13 cellular contexts compared by ENCODE assay signal in the genomic region with DNA sequence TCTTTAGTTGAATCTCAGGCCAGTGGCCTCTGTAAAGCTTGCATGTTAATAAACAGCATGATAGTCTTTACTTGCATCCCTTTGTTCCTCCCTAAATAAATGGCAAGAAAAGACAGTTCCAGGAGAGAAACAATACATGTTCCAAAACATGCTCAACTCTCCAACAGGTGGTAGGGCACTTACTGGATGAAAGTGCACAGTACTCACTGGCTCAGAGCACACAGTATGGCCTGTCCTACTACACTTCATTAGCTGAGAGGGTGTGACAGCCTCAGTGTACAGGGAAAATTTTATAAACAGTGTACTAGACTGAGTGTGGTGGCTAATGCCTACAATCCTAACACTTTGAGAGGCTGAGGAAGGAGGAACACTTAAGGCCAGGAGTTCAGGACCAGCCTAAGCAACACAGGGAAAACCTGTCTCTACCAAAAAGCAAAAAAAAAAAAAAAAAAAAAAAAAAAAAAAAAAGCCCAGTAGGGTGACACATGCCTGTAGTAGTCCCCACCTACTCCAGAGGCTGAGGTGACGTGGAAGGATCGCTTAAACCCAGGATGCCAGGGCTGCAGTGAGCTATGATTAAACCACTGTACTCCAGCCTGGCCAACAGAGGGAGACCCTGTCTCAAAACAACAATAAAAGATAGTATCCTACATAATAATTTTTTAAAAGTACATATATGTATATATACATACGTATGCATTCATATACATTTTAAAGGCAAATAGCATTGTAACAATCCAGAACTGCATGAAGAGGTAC. TPM values are rescaled to one million over a fixed set of nuclear protein-coding genes. Genes with fewer than 3 reads are reported as not detected.
DNase-seq lines count a peak whose midpoint lies in the region; ATAC-seq, FAIRE-seq and TF ChIP-seq lines count a peak whose summit lies in the region.
"Had no signal": no experiment of that assay in that cellular context is flagged by ENCODE, and none has a peak within 500 bp of the region (broad histone marks: within the 10 kb centered on the region; RNA-seq: fewer than 3 reads in every experiment).

No MANE protein-coding gene starts in this region.

- no peaks in the 10 kb centered on the region for H3K4me1 ChIP-seq in kidney (ENCODE audit: control insufficient read depth in 1 of 2, insufficient read depth in 1 of 2, low read depth in 1 of 2, low read length in 2 of 2)

- ATAC-seq in central memory CD8-positive, alpha-beta T cell (replicated peaks; ENCODE audit: extremely low read depth, poor library complexity, severe bottlenecking) = no peak

- CTCF ChIA-PET in RWPE1 (lab: Yijun Ruan, JAX) = interaction anchor here (0.6 to 0.7 kb wide), 3 partner anchors 30 to 149 kb away, joined by 3 to 10 read pairs (median 4); no protein-coding TSS in a partner anchor

- H3K36me3 ChIP-seq in kidney (ENCODE audit: control insufficient read depth in 1 of 2, insufficient read depth in 2 of 2, low read length in 2 of 2) = peaks cover 3 to 5% of the 10 kb centered on the region in 2 donors

- peak; percentile 70 for DNase-seq in activated effector memory CD4-positive, alpha-beta T cell treated with anti-CD3 and anti-CD28 coated beads, Interleukin-2, amount 50 U/mL, for 16 hours
- DNase-seq in activated effector memory CD4-positive, alpha-beta T cell treated with Interleukin-2 at 50 U/mL for 16 hours = no peak
- DNase-seq in RWPE1 (ENCODE audit: low spot score) (peak; percentile 18), retinal pigment epithelial cell (ENCODE audit: low read depth) (no peak), foreskin melanocyte (no peak), kidney (no peak), HT-29 (ENCODE audit: low spot score) (no peak)
- no peak for DNase-seq in central memory CD8-positive, alpha-beta T cell (ENCODE audit: low spot score in 2 of 2)
- DNase-seq: NCI-H1694; retina; RPMI8226; stimulated activated CD8-positive, alpha-beta memory T cell treated with anti-CD3 and anti-CD28 coated beads, Interleukin-4, amount 100 ng/mL, for 48 hours had no signal

- no peaks in the 10 kb centered on the region for H3K9me3 Mint-ChIP-seq in central memory CD8-positive, alpha-beta T cell

- peaks cover 38% of the 10 kb centered on the region for H3K4me1 Mint-ChIP-seq in central memory CD8-positive, alpha-beta T cell

- POLR2A ChIA-PET in RWPE1 (lab: Yijun Ruan, JAX; ENCODE audit: low non-redundant PET) = no interaction called here

- peak overlapping the region; percentile 42 for H3K27ac Mint-ChIP-seq in central memory CD8-positive, alpha-beta T cell (ENCODE audit: low read depth)
- H3K27ac Mint-ChIP-seq: B cell had no signal

- no peak for FAIRE-seq in kidney (lab: Jason Lieb, UNC)

- TF ChIP-seq CTCF in RWPE1 (conservative IDR thresholded peaks at IDR 0.05; ENCODE audit: low read depth) = no peak
- TF ChIP-seq CTCF in retinal pigment epithelial cell (conservative IDR thresholded peaks at IDR 0.05; ENCODE audit: low read depth, low read length) = peak; percentile 18
- no peak for TF ChIP-seq CTCF in kidney (IDR thresholded peaks at IDR 0.05; ENCODE audit: borderline replicate concordance, extremely low read depth, insufficient read depth)

- H3K9me3 ChIP-seq in kidney (ENCODE audit: control insufficient read depth in 1 of 2, low read length in 2 of 2) = no peaks in the 10 kb centered on the region

- no peak overlapping the region for H3K4me3 Mint-ChIP-seq in central memory CD8-positive, alpha-beta T cell
- H3K4me3 Mint-ChIP-seq: B cell had no signal

- H3K4me3 ChIP-seq in retinal pigment epithelial cell (ENCODE audit: low read length) (no peak overlapping the region), kidney (ENCODE audit: low read length in 2 of 2) (no peak overlapping the region)

- H3K9ac ChIP-seq in kidney (ENCODE audit: low read length in 2 of 2) = no peak overlapping the region

- H3K36me3 Mint-ChIP-seq in central memory CD8-positive, alpha-beta T cell (ENCODE audit: insufficient read depth) = peaks cover 14% of the 10 kb centered on the region

- no peaks in the 10 kb centered on the region for H3K27me3 Mint-ChIP-seq in central memory CD8-positive, alpha-beta T cell
- H3K27me3 Mint-ChIP-seq: B cell had no signal

- H3K27ac ChIP-seq in RWPE1 (no peak overlapping the region), kidney (ENCODE audit: low read depth in 2 of 2, low read length in 2 of 2) (no peak overlapping the region)

- intact Hi-C loops in kidney (cut with DNase I) = no loop called here

RNA-seq across cellular contexts. Expression of a gene that starts 51.9 kb away (rescaled TPM):
- total RNA-seq in kidney = 33.4 TPM
- polyA plus RNA-seq in kidney (ENCODE audit: insufficient read depth, low read depth, low replicate concordance) = 5.5 TPM
- 4.8 and 11.5 TPM in 2 replicates for total RNA-seq in HT-29 (2014; rRNA removed; shearing (Covaris generic))

Comparison
In these comparisons a context has a peak if more than half of its experiments do, and no peak if none do; other contexts are left out.
1. DNase-seq: peak in activated effector memory CD4-positive, alpha-beta T cell treated with anti-CD3 and anti-CD28 coated beads, Interleukin-2, amount 50 U/mL, for 16 hours (single experiment) and RWPE1 (single experiment); none in activated effector memory CD4-positive, alpha-beta T cell treated with Interleukin-2 at 50 U/mL for 16 hours (single experiment), central memory CD8-positive, alpha-beta T cell (0 of 2), retinal pigment epithelial cell (single experiment), foreskin melanocyte (single experiment), kidney (single experiment) and HT-29 (single experiment).